In genomic region chr11:96301818-96302217, GRCh38 we compare ENCODE assay signal across 21 cellular contexts. TPM values are rescaled to one million over a fixed set of nuclear protein-coding genes. Genes with fewer than 3 reads are reported as not detected.
DNase-seq lines count a peak whose midpoint lies in the region; ATAC-seq, FAIRE-seq and TF ChIP-seq lines count a peak whose summit lies in the region.
"Had no signal": no experiment of that assay in that cellular context is flagged by ENCODE, and none has a peak within 500 bp of the region (broad histone marks: within the 10 kb centered on the region; RNA-seq: fewer than 3 reads in every experiment).

No MANE protein-coding gene starts in this region.

- H3K4me1 ChIP-seq in ACC112 (ENCODE audit: control insufficient read depth, insufficient read depth, low read length, unreplicated experiment): peaks cover 59% of the 10 kb centered on the region
- H3K4me1 ChIP-seq in astrocyte (ENCODE audit: insufficient read depth, low read length): peaks cover 36% of the 10 kb centered on the region
- H3K4me1 ChIP-seq: BE2C had no signal

- H3K79me2 ChIP-seq in ACC112 (ENCODE audit: control insufficient read depth, insufficient read depth, low read length, unreplicated experiment): peaks cover 76% of the 10 kb centered on the region
- H3K79me2 ChIP-seq in astrocyte (ENCODE audit: insufficient read depth, low read length): peaks cover 85% of the 10 kb centered on the region

- H2AFZ ChIP-seq in ACC112 (ENCODE audit: low read length, unreplicated experiment): no peak overlapping the region
- no peak overlapping the region for H2AFZ ChIP-seq in astrocyte (ENCODE audit: low read depth, low read length)
- H2AFZ ChIP-seq: GM23248 had no signal

- no peak overlapping the region for H3K4me2 ChIP-seq in astrocyte (ENCODE audit: low read length)

- no peak for FAIRE-seq in astrocyte (lab: Jason Lieb, UNC)
- no peak for FAIRE-seq in D721Med (lab: Jason Lieb, UNC)
- FAIRE-seq: GM12892, GM18507, HTR-8/SVneo had no signal

- H3K4me3 ChIP-seq in ACC112 (ENCODE audit: low read depth, low read length): peak overlapping the region; percentile 45; the same call in 1 of the 2 replicates
- no peak overlapping the region for H3K4me3 ChIP-seq in astrocyte (ENCODE audit: insufficient read depth, low read depth, low read length)
- H3K4me3 ChIP-seq: GM23248, HAP-1 had no signal

- no peaks in the 10 kb centered on the region for H3K27me3 Mint-ChIP-seq in activated naive CD8-positive, alpha-beta T cell
- no peaks in the 10 kb centered on the region for H3K27me3 Mint-ChIP-seq in activated naive CD8-positive, alpha-beta T cell treated with anti-CD3 and anti-CD28 coated beads for 36 hours
- H3K27me3 Mint-ChIP-seq in astrocyte (ENCODE audit: low read depth, unreplicated experiment) (no peaks in the 10 kb centered on the region), osteocyte (ENCODE audit: unreplicated experiment) (no peaks in the 10 kb centered on the region)
- H3K27me3 Mint-ChIP-seq: CD4-positive, CD25-positive, alpha-beta regulatory T cell; CD8-positive, alpha-beta memory T cell had no signal

- H3K4me3 Mint-ChIP-seq in activated naive CD8-positive, alpha-beta T cell: no peak overlapping the region
- no peak overlapping the region for H3K4me3 Mint-ChIP-seq in activated naive CD8-positive, alpha-beta T cell treated with anti-CD3 and anti-CD28 coated beads for 36 hours
- H3K4me3 Mint-ChIP-seq in astrocyte (ENCODE audit: unreplicated experiment) (no peak overlapping the region), osteocyte (ENCODE audit: unreplicated experiment) (no peak overlapping the region)
- H3K4me3 Mint-ChIP-seq: CD8-positive, alpha-beta memory T cell; HFFc6 had no signal

- H3K27me3 ChIP-seq in ACC112 (ENCODE audit: insufficient read depth, low read length) (no peaks in the 10 kb centered on the region), astrocyte (ENCODE audit: insufficient read depth, low read length) (no peaks in the 10 kb centered on the region)
- H3K27me3 ChIP-seq: BE2C had no signal

- H3K9me3 ChIP-seq in astrocyte (ENCODE audit: insufficient read depth, low read depth, low read length): no peaks in the 10 kb centered on the region
- H3K9me3 ChIP-seq: BE2C, HAP-1 had no signal

- H3K9ac ChIP-seq in astrocyte (ENCODE audit: low read length): no peak overlapping the region
- H3K9ac ChIP-seq: GM23248 had no signal

- H3K27ac Mint-ChIP-seq in activated naive CD8-positive, alpha-beta T cell: peak overlapping the region; percentile 75
- H3K27ac Mint-ChIP-seq in activated naive CD8-positive, alpha-beta T cell treated with anti-CD3 and anti-CD28 coated beads for 36 hours: no peak overlapping the region
- peak overlapping the region; percentile 84 for H3K27ac Mint-ChIP-seq in astrocyte (ENCODE audit: unreplicated experiment)
- peak overlapping the region; percentile 85 for H3K27ac Mint-ChIP-seq in osteocyte (ENCODE audit: unreplicated experiment)

- TF ChIP-seq CTCF in astrocyte (IDR thresholded peaks at IDR 0.05; ENCODE audit: insufficient read depth, low read depth, low read length) (no peak), osteocyte (IDR thresholded peaks at IDR 0.05) (no peak), D721Med (IDR thresholded peaks at IDR 0.05; ENCODE audit: insufficient read depth, missing control alignments) (no peak)

- DNase-seq in activated naive CD8-positive, alpha-beta T cell treated with anti-CD3 and anti-CD28 coated beads for 36 hours: no peak
- DNase-seq in astrocyte (ENCODE audit: low read depth) (no peak), osteocyte (ENCODE audit: extremely low spot score, unreplicated experiment) (no peak), D721Med (ENCODE audit: insufficient read length, low spot score) (no peak)
- DNase-seq: 8988T; ACHN; BE2C; C1 segment of cervical spinal cord; CD4-positive, CD25-positive, alpha-beta regulatory T cell; CD8-positive, alpha-beta memory T cell; COR-L47; GDM1; GM23248; HFFc6 had no signal

- no peaks in the 10 kb centered on the region for H3K9me3 Mint-ChIP-seq in activated naive CD8-positive, alpha-beta T cell (ENCODE audit: low read depth)
- H3K9me3 Mint-ChIP-seq in activated naive CD8-positive, alpha-beta T cell treated with anti-CD3 and anti-CD28 coated beads for 36 hours: no peaks in the 10 kb centered on the region
- H3K9me3 Mint-ChIP-seq in astrocyte (ENCODE audit: unreplicated experiment) (no peaks in the 10 kb centered on the region), osteocyte (ENCODE audit: unreplicated experiment) (no peaks in the 10 kb centered on the region)
- H3K9me3 Mint-ChIP-seq: CD4-positive, CD25-positive, alpha-beta regulatory T cell; CD8-positive, alpha-beta memory T cell; HFFc6 had no signal

- H3K27ac ChIP-seq in ACC112 (ENCODE audit: low read depth, low read length): peak overlapping the region; percentile 90
- H3K27ac ChIP-seq in astrocyte (ENCODE audit: low read depth, low read length): no peak overlapping the region

- H3K36me3 ChIP-seq in ACC112 (ENCODE audit: insufficient read depth, low read length) (0 out of 2 replicates have a peak, but pooled peaks cover 3% of the 10 kb centered on the region), astrocyte (ENCODE audit: insufficient read depth, low read length) (no peaks in the 10 kb centered on the region)
- H3K36me3 ChIP-seq: BE2C, HAP-1 had no signal

- H4K20me1 ChIP-seq in astrocyte (ENCODE audit: insufficient read depth, low read length): peaks cover 15% of the 10 kb centered on the region

- ATAC-seq in HG02759 (IDR thresholded peaks at IDR 0.05; ENCODE audit: unreplicated experiment): no peak

- H3K4me1 Mint-ChIP-seq in activated naive CD8-positive, alpha-beta T cell (ENCODE audit: low read depth): peaks cover 80% of the 10 kb centered on the region
- H3K4me1 Mint-ChIP-seq in activated naive CD8-positive, alpha-beta T cell treated with anti-CD3 and anti-CD28 coated beads for 36 hours: peaks cover 71% of the 10 kb centered on the region
- H3K4me1 Mint-ChIP-seq in astrocyte (ENCODE audit: low read depth, unreplicated experiment): peaks cover 44% of the 10 kb centered on the region
- H3K4me1 Mint-ChIP-seq in osteocyte (ENCODE audit: unreplicated experiment): peaks cover 59% of the 10 kb centered on the region

- peaks cover 15% of the 10 kb centered on the region for H3K36me3 Mint-ChIP-seq in activated naive CD8-positive, alpha-beta T cell
- H3K36me3 Mint-ChIP-seq in activated naive CD8-positive, alpha-beta T cell treated with anti-CD3 and anti-CD28 coated beads for 36 hours: peaks cover 13% of the 10 kb centered on the region
- H3K36me3 Mint-ChIP-seq in astrocyte (ENCODE audit: low read depth, unreplicated experiment) (peaks cover 1% of the 10 kb centered on the region), osteocyte (ENCODE audit: unreplicated experiment) (peaks cover 13% of the 10 kb centered on the region)

RNA-seq across cellular contexts. Expression of gene MAML2, which starts 41.2 kb away (rescaled TPM):
- 10 to 100 TPM; 14.1 to 14.3 TPM for total RNA-seq in activated naive CD8-positive, alpha-beta T cell treated with anti-CD3 and anti-CD28 coated beads for 36 hours
- total RNA-seq in astrocyte: 27.1 and 27.4 TPM in 2 replicates
- 28.0 and 29.3 TPM in 2 replicates for total RNA-seq in osteocyte
